21 cellular contexts compared by ENCODE assay signal in genomic region chr13:33934343-33934742, GRCh38.
DNase-seq lines count a peak whose midpoint lies in the region; ATAC-seq and TF ChIP-seq lines count a peak whose summit lies in the region.
"Had no signal": no experiment of that assay in that cellular context is flagged by ENCODE, and none has a peak within 500 bp of the region (broad histone marks: within the 10 kb centered on the region; RNA-seq: fewer than 3 reads in every experiment).

No MANE protein-coding gene starts in this region.

- H3K27ac Mint-ChIP-seq in GM23338 = peak overlapping the region; percentile 36
- H3K27ac Mint-ChIP-seq: CD4-positive, alpha-beta T cell had no signal

- no peaks in the 10 kb centered on the region for H4K20me1 ChIP-seq in GM23338 (replicated peaks; ENCODE audit: insufficient read depth)
- H4K20me1 ChIP-seq: BLaER1 treated with 17β-estradiol and CSF1 and Interleukin-3, amounts not matched to agents 10 nM and 100 nM had no signal

- H3K4me1 Mint-ChIP-seq in GM23338 = peaks cover 53% of the 10 kb centered on the region

- H3K4me3 ChIP-seq in GM23338 (no peak overlapping the region), spleen (no peak overlapping the region)
- H3K4me3 ChIP-seq: A549; BLaER1 treated with 17β-estradiol and CSF1 and Interleukin-3, amounts not matched to agents 10 nM and 100 nM had no signal

- intact Hi-C loops in spleen (cut with DNase I; ENCODE audit: low total_unique reads) = loop anchor here (10.0 kb wide), 1 partner anchor 1220 kb away; no protein-coding TSS in a partner anchor

- no peak overlapping the region for H3K27ac ChIP-seq in GM23338 (ENCODE audit: low read depth)
- peak overlapping the region in 5 of 8 donors; percentile 37 to 49 (median 41) for H3K27ac ChIP-seq in spleen
- H3K27ac ChIP-seq: BLaER1 treated with 17β-estradiol and CSF1 and Interleukin-3, amounts not matched to agents 10 nM and 100 nM had no signal

- WGBS in spleen, 5 donors = 73 to 85% (median 75%) methylated on average over 2 of the region's 2 CpGs

- H3K36me3 Mint-ChIP-seq in GM23338 (ENCODE audit: low read depth) = peaks cover 2% of the 10 kb centered on the region; the same call in 2 of the 3 replicates

- TF ChIP-seq POLR2A in spleen (IDR thresholded peaks at IDR 0.05) = no peak

- H3K9me3 Mint-ChIP-seq in GM23338 = peaks cover 2% of the 10 kb centered on the region; the same call in 2 of the 3 replicates
- H3K9me3 Mint-ChIP-seq: CD4-positive, alpha-beta T cell had no signal

- no peak for ATAC-seq in GM23338
- ATAC-seq in SK-N-SH treated with all-trans-retinoic acid at 6 μM for 48 hours = peak; percentile 66; the same call in 2 of the 3 replicates
- ATAC-seq in left lobe of liver = peak; percentile 47
- no peak for ATAC-seq in HG03025 (IDR thresholded peaks at IDR 0.05; ENCODE audit: low FRiP score, unreplicated experiment)
- ATAC-seq: A549, PC-3 had no signal

- H3K9me3 ChIP-seq in spleen = no peaks in the 10 kb centered on the region
- H3K9me3 ChIP-seq: A549 had no signal

- H3K4me3 Mint-ChIP-seq in GM23338 = no peak overlapping the region
- H3K4me3 Mint-ChIP-seq: CD4-positive, alpha-beta T cell had no signal

- no peaks in the 10 kb centered on the region for H3F3A ChIP-seq in GM23338 (replicated peaks; ENCODE audit: low read depth)

- peaks cover 3% of the 10 kb centered on the region for H3K27me3 Mint-ChIP-seq in GM23338 (ENCODE audit: insufficient read depth, low read depth, poor library complexity)
- H3K27me3 Mint-ChIP-seq: CD4-positive, alpha-beta T cell had no signal

- H2AFZ ChIP-seq in GM23338 = no peak overlapping the region

- H3K27me3 ChIP-seq in GM23338 (ENCODE audit: insufficient read depth) = no peaks in the 10 kb centered on the region
- no peaks in the 10 kb centered on the region for H3K27me3 ChIP-seq in spleen (replicated peaks in 1 of 7)
- H3K27me3 ChIP-seq: BLaER1 treated with 17β-estradiol and CSF1 and Interleukin-3, amounts not matched to agents 10 nM and 100 nM had no signal

- H3K36me3 ChIP-seq in GM23338 (ENCODE audit: insufficient read depth) (no peaks in the 10 kb centered on the region), spleen (no peaks in the 10 kb centered on the region)
- H3K36me3 ChIP-seq: BLaER1 treated with 17β-estradiol and CSF1 and Interleukin-3, amounts not matched to agents 10 nM and 100 nM had no signal

- no peak for TF ChIP-seq CTCF in GM23338 (conservative IDR thresholded peaks at IDR 0.05; ENCODE audit: low read depth in 2 of 2)
- TF ChIP-seq CTCF in spleen (IDR thresholded peaks at IDR 0.05 in 8 of 11, conservative IDR thresholded peaks at IDR 0.05 in 3 of 11) = no peak

- no peaks in the 10 kb centered on the region for H3K9me2 ChIP-seq in GM23338 (ENCODE audit: insufficient read depth)

- H3K79me2 ChIP-seq in GM23338 (replicated peaks; ENCODE audit: insufficient read depth) = no peaks in the 10 kb centered on the region

- DNase-seq in GM23338 (ENCODE audit: low spot score) (no peak), left lobe of liver (ENCODE audit: low spot score) (no peak), spleen (no peak), NCI-H446 treated with DMSO at 0.1 percent for 48 hours (lab: John Stamatoyannopoulos, UW) (no peak)
- DNase-seq in activated effector memory CD4-positive, alpha-beta T cell treated with Interleukin-2 at 50 U/mL for 16 hours = no peak
- DNase-seq: AML-193; CD4-positive, alpha-beta T cell; DMS53; HCEC 1CT; Karpas-422; NCI-H1105 treated with DMSO at 0.1 percent for 48 hours; NCI-H146; NCI-H1930; NCI-H2107; NCI-H524 treated with DMSO at 0.1 percent for 48 hours; NCI-H774; PC-3 had no signal

- H3K4me2 ChIP-seq in GM23338 = no peak overlapping the region
- H3K4me2 ChIP-seq: A549 had no signal

- H3K4me1 ChIP-seq in GM23338 (ENCODE audit: insufficient read depth) (peaks cover 36% of the 10 kb centered on the region), spleen (no peaks in the 10 kb centered on the region)
- H3K4me1 ChIP-seq: A549 had no signal

TF ChIP-seq in GM23338, 12 proteins besides CTCF, POLR2A, EP300 and RAD21 (continues in another document):
- no peak for TF ChIP-seq EZH2 (IDR thresholded peaks at IDR 0.05; ENCODE audit: low read depth, unreplicated experiment)
- no peak for TF ChIP-seq NANOG (IDR thresholded peaks at IDR 0.05; ENCODE audit: borderline replicate concordance)

TF ChIP-seq in SK-N-SH treated with all-trans-retinoic acid at 6 μM for 48 hours, 23 proteins besides CTCF, POLR2A, EP300 and RAD21:
- TF ChIP-seq CSDC2 (CRISPR knock-in tag; IDR thresholded peaks at IDR 0.05) = no peak
- TF ChIP-seq, protein P1, sequence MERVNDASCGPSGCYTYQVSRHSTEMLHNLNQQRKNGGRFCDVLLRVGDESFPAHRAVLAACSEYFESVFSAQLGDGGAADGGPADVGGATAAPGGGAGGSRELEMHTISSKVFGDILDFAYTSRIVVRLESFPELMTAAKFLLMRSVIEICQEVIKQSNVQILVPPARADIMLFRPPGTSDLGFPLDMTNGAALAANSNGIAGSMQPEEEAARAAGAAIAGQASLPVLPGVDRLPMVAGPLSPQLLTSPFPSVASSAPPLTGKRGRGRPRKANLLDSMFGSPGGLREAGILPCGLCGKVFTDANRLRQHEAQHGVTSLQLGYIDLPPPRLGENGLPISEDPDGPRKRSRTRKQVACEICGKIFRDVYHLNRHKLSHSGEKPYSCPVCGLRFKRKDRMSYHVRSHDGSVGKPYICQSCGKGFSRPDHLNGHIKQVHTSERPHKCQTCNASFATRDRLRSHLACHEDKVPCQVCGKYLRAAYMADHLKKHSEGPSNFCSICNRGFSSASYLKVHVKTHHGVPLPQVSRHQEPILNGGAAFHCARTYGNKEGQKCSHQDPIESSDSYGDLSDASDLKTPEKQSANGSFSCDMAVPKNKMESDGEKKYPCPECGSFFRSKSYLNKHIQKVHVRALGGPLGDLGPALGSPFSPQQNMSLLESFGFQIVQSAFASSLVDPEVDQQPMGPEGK (CRISPR knock-in tag; IDR thresholded peaks at IDR 0.05; ENCODE audit: borderline replicate concordance) = no peak
- TF ChIP-seq SNAI2 (CRISPR knock-in tag; IDR thresholded peaks at IDR 0.05) = no peak
- TF ChIP-seq RARB (CRISPR knock-in tag; IDR thresholded peaks at IDR 0.05) = no peak
- TF ChIP-seq GLIS3 (CRISPR knock-in tag; IDR thresholded peaks at IDR 0.05) = no peak
- TF ChIP-seq, protein P2, sequence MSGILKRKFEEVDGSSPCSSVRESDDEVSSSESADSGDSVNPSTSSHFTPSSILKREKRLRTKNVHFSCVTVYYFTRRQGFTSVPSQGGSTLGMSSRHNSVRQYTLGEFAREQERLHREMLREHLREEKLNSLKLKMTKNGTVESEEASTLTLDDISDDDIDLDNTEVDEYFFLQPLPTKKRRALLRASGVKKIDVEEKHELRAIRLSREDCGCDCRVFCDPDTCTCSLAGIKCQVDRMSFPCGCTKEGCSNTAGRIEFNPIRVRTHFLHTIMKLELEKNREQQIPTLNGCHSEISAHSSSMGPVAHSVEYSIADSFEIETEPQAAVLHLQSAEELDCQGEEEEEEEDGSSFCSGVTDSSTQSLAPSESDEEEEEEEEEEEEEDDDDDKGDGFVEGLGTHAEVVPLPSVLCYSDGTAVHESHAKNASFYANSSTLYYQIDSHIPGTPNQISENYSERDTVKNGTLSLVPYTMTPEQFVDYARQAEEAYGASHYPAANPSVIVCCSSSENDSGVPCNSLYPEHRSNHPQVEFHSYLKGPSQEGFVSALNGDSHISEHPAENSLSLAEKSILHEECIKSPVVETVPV (CRISPR knock-in tag; IDR thresholded peaks at IDR 0.05) = no peak
- no peak for TF ChIP-seq OSR1 (CRISPR knock-in tag; IDR thresholded peaks at IDR 0.05)
- TF ChIP-seq ZNF565 (CRISPR knock-in tag; conservative IDR thresholded peaks at IDR 0.05; ENCODE audit: low read depth) = no peak
- TF ChIP-seq PPARA (CRISPR knock-in tag; IDR thresholded peaks at IDR 0.05; ENCODE audit: borderline replicate concordance) = no peak
- no peak for TF ChIP-seq TSHZ2 (CRISPR knock-in tag; IDR thresholded peaks at IDR 0.05)
- no peak for TF ChIP-seq TOX (CRISPR knock-in tag; IDR thresholded peaks at IDR 0.05; ENCODE audit: borderline replicate concordance)
- no peak for TF ChIP-seq ARNTL (CRISPR knock-in tag; IDR thresholded peaks at IDR 0.05; ENCODE audit: borderline replicate concordance, low read depth)
- no peak for TF ChIP-seq TCF4 (CRISPR knock-in tag; IDR thresholded peaks at IDR 0.05; ENCODE audit: borderline replicate concordance)

Comparison
In these comparisons a context has a peak if more than half of its experiments do, and no peak if none do; other contexts are left out.
1. ATAC-seq: peak in SK-N-SH treated with all-trans-retinoic acid at 6 μM for 48 hours (single experiment) and left lobe of liver (single experiment); none in GM23338 (single experiment) and HG03025 (single experiment).